1 cellular context compared by ENCODE assay signal in genomic region chr4:16045687-16046086, GRCh38.
TF ChIP-seq lines count a peak whose summit lies in the region.

No MANE protein-coding gene starts in this region.

TF ChIP-seq in SK-N-SH treated with all-trans-retinoic acid at 6 μM for 48 hours, 23 proteins besides CTCF, POLR2A, EP300 and RAD21 (continued from another document):
- no peak for TF ChIP-seq TCF4 (CRISPR knock-in tag; IDR thresholded peaks at IDR 0.05; ENCODE audit: borderline replicate concordance)
- TF ChIP-seq BACH2 (CRISPR knock-in tag; IDR thresholded peaks at IDR 0.05; ENCODE audit: borderline replicate concordance) = no peak
